1 cellular context compared by ENCODE assay signal in the genomic region with DNA sequence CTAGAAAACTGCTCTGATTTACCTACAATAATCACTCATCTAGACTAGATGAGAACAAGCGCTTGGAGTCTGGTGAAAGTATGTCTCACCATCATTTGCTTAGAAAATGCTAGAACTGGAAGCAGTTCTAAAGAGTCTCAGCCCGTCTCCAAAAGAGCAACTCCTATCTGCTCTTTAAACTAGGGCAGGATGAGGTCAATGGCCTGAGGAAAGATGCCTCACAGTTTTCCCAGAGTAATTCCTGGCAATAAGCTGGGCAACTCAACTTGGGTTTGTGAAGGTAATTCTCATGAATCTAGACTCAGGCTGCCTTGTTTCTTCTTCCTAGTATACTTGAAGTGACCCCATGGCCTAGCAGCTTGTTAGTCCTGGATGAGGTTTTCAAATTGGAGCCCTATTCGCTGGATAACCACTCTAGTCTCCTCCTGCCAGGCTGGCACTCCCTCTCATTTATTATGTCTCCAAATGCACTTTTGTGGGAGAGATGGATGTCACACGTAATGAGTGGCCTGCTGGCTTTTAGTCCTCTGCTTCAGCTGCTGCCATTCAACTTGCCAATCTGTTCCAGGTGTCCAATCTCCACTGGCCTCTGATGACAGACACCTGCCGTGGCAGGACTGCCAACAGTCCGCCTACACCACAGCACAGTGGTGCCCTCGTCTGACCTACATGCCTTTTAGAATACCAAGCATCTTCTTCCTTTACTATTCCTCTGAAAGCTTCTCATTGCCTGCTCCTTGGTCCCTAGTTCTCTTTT.
TF ChIP-seq lines count a peak whose summit lies in the region.

No MANE protein-coding gene starts in this region.

TF ChIP-seq in SK-N-SH, 30 proteins besides CTCF, POLR2A, EP300 and RAD21 (continued from another document):
- TF ChIP-seq, protein P1, sequence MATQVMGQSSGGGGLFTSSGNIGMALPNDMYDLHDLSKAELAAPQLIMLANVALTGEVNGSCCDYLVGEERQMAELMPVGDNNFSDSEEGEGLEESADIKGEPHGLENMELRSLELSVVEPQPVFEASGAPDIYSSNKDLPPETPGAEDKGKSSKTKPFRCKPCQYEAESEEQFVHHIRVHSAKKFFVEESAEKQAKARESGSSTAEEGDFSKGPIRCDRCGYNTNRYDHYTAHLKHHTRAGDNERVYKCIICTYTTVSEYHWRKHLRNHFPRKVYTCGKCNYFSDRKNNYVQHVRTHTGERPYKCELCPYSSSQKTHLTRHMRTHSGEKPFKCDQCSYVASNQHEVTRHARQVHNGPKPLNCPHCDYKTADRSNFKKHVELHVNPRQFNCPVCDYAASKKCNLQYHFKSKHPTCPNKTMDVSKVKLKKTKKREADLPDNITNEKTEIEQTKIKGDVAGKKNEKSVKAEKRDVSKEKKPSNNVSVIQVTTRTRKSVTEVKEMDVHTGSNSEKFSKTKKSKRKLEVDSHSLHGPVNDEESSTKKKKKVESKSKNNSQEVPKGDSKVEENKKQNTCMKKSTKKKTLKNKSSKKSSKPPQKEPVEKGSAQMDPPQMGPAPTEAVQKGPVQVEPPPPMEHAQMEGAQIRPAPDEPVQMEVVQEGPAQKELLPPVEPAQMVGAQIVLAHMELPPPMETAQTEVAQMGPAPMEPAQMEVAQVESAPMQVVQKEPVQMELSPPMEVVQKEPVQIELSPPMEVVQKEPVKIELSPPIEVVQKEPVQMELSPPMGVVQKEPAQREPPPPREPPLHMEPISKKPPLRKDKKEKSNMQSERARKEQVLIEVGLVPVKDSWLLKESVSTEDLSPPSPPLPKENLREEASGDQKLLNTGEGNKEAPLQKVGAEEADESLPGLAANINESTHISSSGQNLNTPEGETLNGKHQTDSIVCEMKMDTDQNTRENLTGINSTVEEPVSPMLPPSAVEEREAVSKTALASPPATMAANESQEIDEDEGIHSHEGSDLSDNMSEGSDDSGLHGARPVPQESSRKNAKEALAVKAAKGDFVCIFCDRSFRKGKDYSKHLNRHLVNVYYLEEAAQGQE (IDR thresholded peaks at IDR 0.05; ENCODE audit: low read depth, low read length), result no peak
- no peak for TF ChIP-seq SIN3A (IDR thresholded peaks at IDR 0.05; ENCODE audit: borderline replicate concordance, low read depth, low read length)
